Comparison of ENCODE assay signal across 1 cellular context in the genomic region with DNA sequence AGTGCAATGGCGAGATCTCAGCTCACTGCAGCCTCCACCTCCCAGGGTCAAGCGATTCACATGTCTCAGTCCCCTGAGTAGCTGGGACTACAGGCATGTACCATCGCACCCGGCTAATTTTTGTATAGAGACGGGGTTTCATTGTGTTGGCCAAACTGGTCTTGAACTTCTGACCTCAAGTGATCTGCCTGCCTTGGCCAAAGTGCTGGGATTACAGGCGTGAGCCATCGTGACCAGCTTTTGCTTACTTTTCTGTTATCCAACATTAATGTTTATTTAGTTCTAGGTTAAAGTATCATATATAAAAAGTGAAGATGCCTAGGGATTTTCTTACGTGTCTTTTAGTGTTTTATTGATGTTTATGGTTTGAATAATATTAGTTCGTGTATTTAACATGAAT.
TF ChIP-seq lines count a peak whose summit lies in the region.

No MANE protein-coding gene starts in this region.

TF ChIP-seq in A549, 52 proteins besides CTCF, POLR2A, EP300 and RAD21 (continued from another document):
- TF ChIP-seq HOXB5 (CRISPR knock-in tag; IDR thresholded peaks at IDR 0.05), result no peak
